Comparison of ENCODE assay signal across 8 cellular contexts in genomic region chr1:88684482-88685238, GRCh38. TPM values are rescaled to one million over a fixed set of nuclear protein-coding genes. Genes with fewer than 3 reads are reported as not detected.
DNase-seq lines count a peak whose midpoint lies in the region; ATAC-seq and TF ChIP-seq lines count a peak whose summit lies in the region.

No MANE protein-coding gene starts in this region.

- peak; percentile 45 for ATAC-seq in GM19455 (IDR thresholded peaks at IDR 0.05; ENCODE audit: unreplicated experiment)
- peak; percentile 20 for ATAC-seq in HG03575 (IDR thresholded peaks at IDR 0.05; ENCODE audit: extremely low read depth, insufficient number of reproducible peaks, low FRiP score, unreplicated experiment)

- H3K4me1 ChIP-seq in CD8-positive, alpha-beta memory T cell (ENCODE audit: insufficient read depth, low read length), result peaks cover 27% of the 10 kb centered on the region
- H3K4me1 ChIP-seq in mucosa of stomach (ENCODE audit: control insufficient read depth, insufficient read depth, low read length), result no peaks in the 10 kb centered on the region

- peak; percentile 48 to 74 (median 56) for DNase-seq in CD8-positive, alpha-beta memory T cell
- peak; percentile 52 for DNase-seq in NOMO-1 treated with DMSO at 0.1 percent for 48 hours (lab: John Stamatoyannopoulos, UW; ENCODE audit: unreplicated experiment)
- peak; percentile 44 for DNase-seq in activated T-cell treated with anti-CD3 and anti-CD28 coated beads for 24 hours (ENCODE audit: low read depth)
- DNase-seq in erythroblast (lab: John Stamatoyannopoulos, UW), result peak; percentile 84 to 87
- DNase-seq in stimulated activated CD8-positive, alpha-beta memory T cell treated with anti-CD3 and anti-CD28 coated beads, Interleukin-7, amount 100 ng/mL, for 24 hours (ENCODE audit: low read depth), result peak; percentile 29

- peak overlapping the region; percentile 95 for H3K9ac ChIP-seq in mucosa of stomach (ENCODE audit: low read length)

- H3K36me3 Mint-ChIP-seq in CD8-positive, alpha-beta memory T cell, result peaks cover 0 to 22% (median 0%) of the 10 kb centered on the region in 3 donors

- no peaks in the 10 kb centered on the region for H3K27me3 Mint-ChIP-seq in CD8-positive, alpha-beta memory T cell

- CTCF ChIA-PET in CD8-positive, alpha-beta memory T cell (lab: Charles Lee), result interaction anchor here (1.0 to 2.3 kb wide), 7 partner anchors 9 to 1770 kb away, joined by 3 to 8 read pairs (median 4); partner anchors contain the start of genes HS2ST1 and SELENOF

- no peaks in the 10 kb centered on the region for H3K36me3 ChIP-seq in CD8-positive, alpha-beta memory T cell (ENCODE audit: insufficient read depth, low read length)
- H3K36me3 ChIP-seq in mucosa of stomach (ENCODE audit: control insufficient read depth, insufficient read depth, low read length), result no peaks in the 10 kb centered on the region

- no peaks in the 10 kb centered on the region for H3K9me3 ChIP-seq in CD8-positive, alpha-beta memory T cell (ENCODE audit: low read length)
- H3K9me3 ChIP-seq in mucosa of stomach (ENCODE audit: control insufficient read depth, low read length), result no peaks in the 10 kb centered on the region

- peak overlapping the region; percentile 69 for H3K4me3 ChIP-seq in CD8-positive, alpha-beta memory T cell (ENCODE audit: low read length)
- peak overlapping the region; percentile 33 for H3K4me3 ChIP-seq in mucosa of stomach (ENCODE audit: low read length)

- peaks cover 31 to 65% (median 54%) of the 10 kb centered on the region in 3 donors for H3K4me1 Mint-ChIP-seq in CD8-positive, alpha-beta memory T cell

- POLR2A ChIA-PET in CD8-positive, alpha-beta memory T cell (lab: Charles Lee), result interaction anchor here (0.7 to 2.4 kb wide), 7 partner anchors 17 to 1980 kb away, joined by 3 to 16 read pairs (median 8); partner anchors contain the start of genes GTF2B, HS2ST1, SELENOF and SH3GLB1

- peak overlapping the region; percentile 86 for H3K27ac ChIP-seq in CD8-positive, alpha-beta memory T cell (ENCODE audit: low read depth, low read length)

- H3K9me3 Mint-ChIP-seq in CD8-positive, alpha-beta memory T cell, result no peaks in the 10 kb centered on the region

- peak overlapping the region; percentile 91 to 100 (median 98) for H3K4me3 Mint-ChIP-seq in CD8-positive, alpha-beta memory T cell

- H3K27ac Mint-ChIP-seq in CD8-positive, alpha-beta memory T cell, result peak overlapping the region; percentile 95 to 99 (median 97)

- H3K27me3 ChIP-seq in CD8-positive, alpha-beta memory T cell (ENCODE audit: insufficient read depth, low read length, poor library complexity, severe bottlenecking), result no peaks in the 10 kb centered on the region
- no peaks in the 10 kb centered on the region for H3K27me3 ChIP-seq in mucosa of stomach (ENCODE audit: control insufficient read depth, insufficient read depth, low read length)

- no peak for TF ChIP-seq POLR2A in erythroblast (IDR thresholded peaks at IDR 0.05; ENCODE audit: low read length)

RNA-seq across cellular contexts. Expression of gene PKN2, which starts 0.6 kb away (rescaled TPM):
- total RNA-seq in CD8-positive, alpha-beta memory T cell, result 10 to 100 TPM; 14.8 to 17.8 TPM
- 8.0 TPM for polyA plus RNA-seq in CD8-positive, alpha-beta memory T cell

Comparison
In these comparisons a context has a peak if more than half of its experiments do, and no peak if none do; other contexts are left out.
1. Peak in every context shown above with its lines: DNase-seq, ATAC-seq, H3K4me3 ChIP-seq and H3K27ac ChIP-seq.
2. DNase-seq: peak in every context shown above with its lines; median percentile 86 in erythroblast; 56 in CD8-positive, alpha-beta memory T cell; 52 in NOMO-1 treated with DMSO at 0.1 percent for 48 hours; 44 in activated T-cell treated with anti-CD3 and anti-CD28 coated beads for 24 hours; 29 in stimulated activated CD8-positive, alpha-beta memory T cell treated with anti-CD3 and anti-CD28 coated beads, Interleukin-7, amount 100 ng/mL, for 24 hours.